In genomic region chr20:35307666-35308653, GRCh38 we compare ENCODE assay signal across 9 cellular contexts. TPM values are rescaled to one million over a fixed set of nuclear protein-coding genes. Genes with fewer than 3 reads are reported as not detected.
A peak's percentile ranks its signal among the peaks of the same experiment; 100 is the strongest.
DNase-seq lines count a peak whose midpoint lies in the region; ATAC-seq and TF ChIP-seq lines count a peak whose summit lies in the region.
"Had no signal": no experiment of that assay in that cellular context is flagged by ENCODE, and none has a peak within 500 bp of the region (broad histone marks: within the 10 kb centered on the region; RNA-seq: fewer than 3 reads in every experiment).

No MANE protein-coding gene starts in this region.

- H3K27me3 ChIP-seq in GM23338 (ENCODE audit: insufficient read depth) (no peaks in the 10 kb centered on the region), foreskin keratinocyte (no peaks in the 10 kb centered on the region)

- peaks cover 9% of the 10 kb centered on the region; the same call in 1 of the 2 replicates for H3F3A ChIP-seq in GM23338 (replicated peaks; ENCODE audit: low read depth)

- peaks cover 2% of the 10 kb centered on the region for H3K27me3 Mint-ChIP-seq in GM23338 (ENCODE audit: insufficient read depth, low read depth, poor library complexity)

- H3K4me1 Mint-ChIP-seq in GM23338: peaks cover 37% of the 10 kb centered on the region

- no peaks in the 10 kb centered on the region for H3K36me3 ChIP-seq in GM23338 (ENCODE audit: insufficient read depth)

- TF ChIP-seq CTCF in GM23338 (conservative IDR thresholded peaks at IDR 0.05; ENCODE audit: low read depth in 2 of 2): no peak
- peak; percentile 2 for TF ChIP-seq CTCF in foreskin keratinocyte (conservative IDR thresholded peaks at IDR 0.05)
- TF ChIP-seq CTCF in GM10266 (IDR thresholded peaks at IDR 0.05; ENCODE audit: control insufficient read depth, insufficient read depth, low read depth, missing control alignments): no peak

- H3K4me2 ChIP-seq in GM23338: no peak overlapping the region

- no peak overlapping the region for H2AFZ ChIP-seq in GM23338

- H4K20me1 ChIP-seq in GM23338 (replicated peaks; ENCODE audit: insufficient read depth): no peaks in the 10 kb centered on the region

- no peak overlapping the region for H3K4me3 ChIP-seq in GM23338
- H3K4me3 ChIP-seq in skeletal muscle cell (ENCODE audit: low read depth, low read length): no peak overlapping the region

- H3K27ac Mint-ChIP-seq in GM23338: peak overlapping the region; percentile 83
- H3K27ac Mint-ChIP-seq: activated naive CD4-positive, alpha-beta T cell treated with anti-CD3 and anti-CD28 coated beads for 36 hours had no signal

- H3K79me2 ChIP-seq in GM23338 (replicated peaks; ENCODE audit: insufficient read depth): no peaks in the 10 kb centered on the region

- no peaks in the 10 kb centered on the region for H3K9me2 ChIP-seq in GM23338 (ENCODE audit: insufficient read depth)

- peaks cover 10% of the 10 kb centered on the region; the same call in 2 of the 3 replicates for H3K36me3 Mint-ChIP-seq in GM23338 (ENCODE audit: low read depth)

- no peak for DNase-seq in GM23338 (ENCODE audit: low spot score)
- peak; percentile 96 to 98 for DNase-seq in foreskin keratinocyte
- DNase-seq in skeletal muscle cell (ENCODE audit: low read depth): peak; percentile 72
- no peak for DNase-seq in GDM1 (lab: John Stamatoyannopoulos, UW)
- no peak for DNase-seq in GM10266 (ENCODE audit: extremely low spot score)
- DNase-seq in NK-92 treated with Interleukin-12 subunit alpha and Interleukin-12 subunit beta, amount 100 ng/mL, for 24 hours (lab: John Stamatoyannopoulos, UW): no peak
- no peak for DNase-seq in COLO668 (lab: John Stamatoyannopoulos, UW; ENCODE audit: unreplicated experiment)

- no peak overlapping the region for H3K4me3 Mint-ChIP-seq in GM23338
- H3K4me3 Mint-ChIP-seq: activated naive CD4-positive, alpha-beta T cell treated with anti-CD3 and anti-CD28 coated beads for 36 hours had no signal

- H3K4me1 ChIP-seq in GM23338 (ENCODE audit: insufficient read depth): peaks cover 28% of the 10 kb centered on the region
- H3K4me1 ChIP-seq in foreskin keratinocyte: peaks cover 80% of the 10 kb centered on the region

- peak overlapping the region; percentile 80; the same call in 1 of the 2 replicates for H3K27ac ChIP-seq in GM23338 (ENCODE audit: low read depth)
- H3K27ac ChIP-seq in foreskin keratinocyte: peak overlapping the region; percentile 79

- H3K9me3 Mint-ChIP-seq in GM23338: no peaks in the 10 kb centered on the region
- H3K9me3 Mint-ChIP-seq: activated naive CD4-positive, alpha-beta T cell treated with anti-CD3 and anti-CD28 coated beads for 36 hours had no signal

- ATAC-seq in GM23338 (no peak), SK-N-SH treated with all-trans-retinoic acid at 6 μM for 48 hours (peak; percentile 48), foreskin keratinocyte (peak; percentile 46)

TF ChIP-seq in GM23338, 12 proteins besides CTCF, POLR2A, EP300 and RAD21:
- no peak for TF ChIP-seq POLR2AphosphoS5 (IDR thresholded peaks at IDR 0.05; ENCODE audit: low read depth)
- TF ChIP-seq EZH2phosphoT487 (IDR thresholded peaks at IDR 0.05; ENCODE audit: unreplicated experiment): no peak

TF ChIP-seq in SK-N-SH treated with all-trans-retinoic acid at 6 μM for 48 hours, 23 proteins besides CTCF, POLR2A, EP300 and RAD21:
- TF ChIP-seq SNAI2 (CRISPR knock-in tag; IDR thresholded peaks at IDR 0.05): peak; percentile 89; the same call in 1 of the 2 replicates
- TF ChIP-seq OSR1 (CRISPR knock-in tag; IDR thresholded peaks at IDR 0.05): peak; percentile 94
- TF ChIP-seq CSDC2 (CRISPR knock-in tag; IDR thresholded peaks at IDR 0.05): 0 out of 2 replicates have a peak, but pooled peaks have one; percentile 38
- TF ChIP-seq PATZ1 (CRISPR knock-in tag; IDR thresholded peaks at IDR 0.05; ENCODE audit: borderline replicate concordance): no peak
- no peak for TF ChIP-seq TSHZ2 (CRISPR knock-in tag; IDR thresholded peaks at IDR 0.05)
- TF ChIP-seq ZFP3 (CRISPR knock-in tag; IDR thresholded peaks at IDR 0.05): peak; percentile 82
- TF ChIP-seq ISL1 (CRISPR knock-in tag; IDR thresholded peaks at IDR 0.05): peak; percentile 26; the same call in 1 of the 2 replicates
- no peak for TF ChIP-seq ESRRG (CRISPR knock-in tag; IDR thresholded peaks at IDR 0.05)
TF ChIP-seq in SK-N-SH treated with all-trans-retinoic acid at 6 μM for 48 hours: peak in this region for 5.

RNA-seq across cellular contexts. Expression of gene FAM83C, which starts 15.7 kb away (rescaled TPM):
- 0.10 TPM in 1 of 2 replicates, not detected in the other for total RNA-seq in GM23338 (2014; rRNA removed; shearing (Covaris generic))
- not detected in 2 replicates for polyA plus RNA-seq in GM23338 (2016; fragmentation: Nextera tagmentation; extraction: Ambion mirVana)
- total RNA-seq in foreskin keratinocyte: 2.6 and 3.0 TPM in 2 replicates
- polyA plus RNA-seq in foreskin keratinocyte: 2.3 and 3.1 TPM in 2 replicates
- total RNA-seq: activated naive CD4-positive, alpha-beta T cell treated with anti-CD3 and anti-CD28 coated beads for 36 hours had no signal

RNA-seq across cellular contexts. Expression of gene EIF6, which starts 23.4 kb away (rescaled TPM):
- 149 and 152 TPM in 2 replicates for total RNA-seq in GM23338 (2014; rRNA removed; shearing (Covaris generic))
- 215 and 220 TPM in 2 replicates for polyA plus RNA-seq in GM23338 (2016; fragmentation: Nextera tagmentation; extraction: Ambion mirVana)
- total RNA-seq in foreskin keratinocyte: 388 and 438 TPM in 2 replicates
- polyA plus RNA-seq in foreskin keratinocyte: 487 and 547 TPM in 2 replicates

RNA-seq across cellular contexts. Expression of gene MMP24OS, which starts 30.0 kb away (rescaled TPM):
- total RNA-seq in GM23338 (2014; rRNA removed; shearing (Covaris generic)): 10.5 and 14.6 TPM in 2 replicates
- polyA plus RNA-seq in GM23338 (2016; fragmentation: Nextera tagmentation; extraction: Ambion mirVana): 25.4 and 31.6 TPM in 2 replicates
- 31.6 and 48.2 TPM in 2 replicates for total RNA-seq in foreskin keratinocyte
- polyA plus RNA-seq in foreskin keratinocyte: 85.2 and 112 TPM in 2 replicates

Comparison
In these comparisons a context has a peak if more than half of its experiments do, and no peak if none do; other contexts are left out.
1. DNase-seq: peak in foreskin keratinocyte (2 of 2) and skeletal muscle cell (single experiment); none in GM23338 (single experiment), GDM1 (single experiment), GM10266 (single experiment), NK-92 treated with Interleukin-12 subunit alpha and Interleukin-12 subunit beta, amount 100 ng/mL, for 24 hours (single experiment) and COLO668 (single experiment).